8 cellular contexts compared by ENCODE assay signal in the genomic region with DNA sequence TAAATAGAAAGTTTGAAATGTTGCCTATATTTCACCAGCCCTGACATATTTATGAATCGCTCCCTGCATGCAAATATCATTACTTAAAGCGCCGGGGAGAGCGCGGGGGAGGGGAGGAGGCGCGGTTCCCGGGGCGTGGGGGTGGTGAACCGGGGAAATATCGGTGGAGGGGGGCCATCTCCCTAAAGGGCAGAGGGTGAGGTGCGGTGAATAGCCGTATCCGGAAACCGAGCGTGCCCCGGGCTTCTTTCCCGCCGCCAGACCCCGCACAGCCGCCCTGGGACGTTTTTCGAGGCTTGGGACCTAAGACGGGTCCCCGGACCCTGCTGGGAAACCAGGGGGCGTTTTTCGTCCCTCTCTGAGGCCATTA. TPM values are rescaled to one million over a fixed set of nuclear protein-coding genes. Genes with fewer than 3 reads are reported as not detected.
DNase-seq lines count a peak whose midpoint lies in the region; ATAC-seq and TF ChIP-seq lines count a peak whose summit lies in the region.

No MANE protein-coding gene starts in this region.

- H3K4me2 ChIP-seq in Karpas-422 (ENCODE audit: low read depth, low read length, poor library complexity, severe bottlenecking), result peak overlapping the region; percentile 68

- peak overlapping the region; percentile 78 to 90 (median 83) for H3K4me3 Mint-ChIP-seq in nephron

- peaks cover 38% of the 10 kb centered on the region for H3K4me1 Mint-ChIP-seq in nephron

- H3K36me3 Mint-ChIP-seq in nephron (ENCODE audit: low read depth), result no peaks in the 10 kb centered on the region

- no peaks in the 10 kb centered on the region for H3K4me1 ChIP-seq in Karpas-422 (ENCODE audit: low read length)
- H3K4me1 ChIP-seq in endocrine pancreas (ENCODE audit: control insufficient read depth, insufficient read depth, low read length), result no peaks in the 10 kb centered on the region

- no peak overlapping the region for H3K27ac ChIP-seq in Karpas-422 (ENCODE audit: low read length)

- H3K27me3 Mint-ChIP-seq in nephron (ENCODE audit: low read depth), result peaks cover 36% of the 10 kb centered on the region

- DNase-seq in AG10803 (ENCODE audit: low read depth) (no peak), Karpas-422 (no peak), hypothalamus (lab: John Stamatoyannopoulos, UW) (no peak), ecto neural progenitor cell (ENCODE audit: low spot score) (no peak)

- peak overlapping the region; percentile 85 to 96 (median 90) for H3K27ac Mint-ChIP-seq in nephron

- TF ChIP-seq CTCF in AG10803 (conservative IDR thresholded peaks at IDR 0.05; ENCODE audit: low read length) (no peak), nephron (IDR thresholded peaks at IDR 0.05; ENCODE audit: unreplicated experiment in 3 of 3) (no peak)

- ATAC-seq in HG03097 (IDR thresholded peaks at IDR 0.05; ENCODE audit: low FRiP score, unreplicated experiment) (no peak), HG02571 (IDR thresholded peaks at IDR 0.05; ENCODE audit: unreplicated experiment) (no peak)

- no peaks in the 10 kb centered on the region for H3K9me3 Mint-ChIP-seq in nephron

- H3K9ac ChIP-seq in Karpas-422 (ENCODE audit: low read length) (no peak overlapping the region), endocrine pancreas (ENCODE audit: control insufficient read depth, insufficient read depth, low read length) (no peak overlapping the region)

- no peak overlapping the region for H2AFZ ChIP-seq in Karpas-422 (ENCODE audit: low read length)

- no peaks in the 10 kb centered on the region for H4K20me1 ChIP-seq in Karpas-422 (ENCODE audit: insufficient read depth, low read depth, low read length)

- H3K9me3 ChIP-seq in Karpas-422 (ENCODE audit: low read length) (peaks cover 3% of the 10 kb centered on the region; the same call in 1 of the 2 replicates), endocrine pancreas (ENCODE audit: control insufficient read depth, low read length) (no peaks in the 10 kb centered on the region)

- no peaks in the 10 kb centered on the region for H3K79me2 ChIP-seq in Karpas-422 (ENCODE audit: low read length)

- H3K4me3 ChIP-seq in AG10803 (ENCODE audit: low read length) (peak overlapping the region; percentile 80), Karpas-422 (ENCODE audit: low read length) (no peak overlapping the region; the same call in 1 of the 2 replicates), endocrine pancreas (ENCODE audit: control insufficient read depth, insufficient read depth, low read length) (peak overlapping the region; percentile 23)

- H3K27me3 ChIP-seq in Karpas-422 (ENCODE audit: low read length) (no peaks in the 10 kb centered on the region), endocrine pancreas (ENCODE audit: control insufficient read depth, insufficient read depth, low read length) (no peaks in the 10 kb centered on the region)

- H3K36me3 ChIP-seq in Karpas-422 (ENCODE audit: insufficient read depth, low read length) (no peaks in the 10 kb centered on the region), endocrine pancreas (ENCODE audit: control insufficient read depth, insufficient read depth, low read length) (no peaks in the 10 kb centered on the region)

- H3K9me2 ChIP-seq in Karpas-422 (replicated peaks; ENCODE audit: insufficient read depth, low read length), result no peaks in the 10 kb centered on the region

RNA-seq across cellular contexts. Expression of a gene that starts 6.9 kb away (rescaled TPM):
- total RNA-seq in Karpas-422 (2014; rRNA removed; shearing (Covaris generic); ENCODE audit: low replicate concordance), result 0.04 TPM in 1 of 2 replicates, not detected in the other

RNA-seq across cellular contexts. Expression of a gene that starts 22.9 kb away (rescaled TPM):
- not detected in 2 replicates for total RNA-seq in Karpas-422 (2014; rRNA removed; shearing (Covaris generic); ENCODE audit: low replicate concordance)
